Comparison of ENCODE assay signal across 31 cellular contexts in the genomic region with DNA sequence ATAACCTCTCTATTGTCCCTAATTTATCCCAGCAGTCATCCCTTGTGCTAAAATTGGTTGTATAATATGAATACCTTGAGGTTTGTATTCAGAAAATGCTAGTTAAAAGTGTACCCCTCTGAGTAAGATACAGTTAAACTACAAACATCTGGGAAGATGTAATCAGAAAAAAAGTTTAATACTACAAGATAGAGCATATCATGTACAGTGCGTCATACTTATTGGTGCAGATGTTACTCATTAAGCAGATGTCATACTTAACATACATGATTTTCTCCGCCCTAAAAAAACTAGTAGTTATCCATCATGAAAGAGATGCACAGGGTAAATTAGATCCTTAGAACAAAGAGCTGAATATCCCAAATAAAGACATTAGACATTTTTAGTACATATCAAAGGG.
"Had no signal": no experiment of that assay in that cellular context is flagged by ENCODE, and none has a peak within 500 bp of the region (broad histone marks: within the 10 kb centered on the region; RNA-seq: fewer than 3 reads in every experiment).

No MANE protein-coding gene starts in this region.

- H3K27ac ChIP-seq: adrenal gland, ascending aorta, breast epithelium, cardiac muscle cell, colonic mucosa, epithelial cell of prostate, esophagus squamous epithelium, gastroesophageal sphincter, heart right ventricle had no signal

- H3K4me1 Mint-ChIP-seq: activated B cell treated with CpG ODN at 0.5 μM for 24 hours; activated T-helper 17 cell treated with anti-CD3 and anti-CD28 coated beads, Interleukin-2, amount 50 U/mL, for 72 hours; T-helper 17 cell had no signal

- H3K4me3 ChIP-seq: adrenal gland, ascending aorta, breast epithelium, cardiac muscle cell, colonic mucosa, esophagus squamous epithelium, gastroesophageal sphincter, heart right ventricle had no signal

- H3K9me3 Mint-ChIP-seq: activated B cell treated with CpG ODN at 0.5 μM for 24 hours; activated CD8-positive, alpha-beta T cell treated with anti-CD3 and anti-CD28 coated beads for 36 hours; activated T-cell treated with anti-CD3 and anti-CD28 coated beads, Interleukin-2, amount 50 U/mL, for 4 hours; brain had no signal

- H3K4me3 Mint-ChIP-seq: activated B cell treated with CpG ODN at 0.5 μM for 24 hours; activated CD8-positive, alpha-beta T cell treated with anti-CD3 and anti-CD28 coated beads for 36 hours; activated naive CD8-positive, alpha-beta T cell; activated T-cell treated with anti-CD3 and anti-CD28 coated beads, Interleukin-2, amount 50 U/mL, for 4 hours; activated T-helper 17 cell treated with anti-CD3 and anti-CD28 coated beads, Interleukin-2, amount 50 U/mL, for 72 hours; brain; T-helper 17 cell had no signal

- H3K27ac Mint-ChIP-seq: activated B cell treated with CpG ODN at 0.5 μM for 24 hours; activated CD8-positive, alpha-beta T cell treated with anti-CD3 and anti-CD28 coated beads for 36 hours; activated naive CD8-positive, alpha-beta T cell; activated T-helper 17 cell treated with anti-CD3 and anti-CD28 coated beads, Interleukin-2, amount 50 U/mL, for 72 hours; brain; T-helper 17 cell had no signal

- H3K9me3 ChIP-seq: adrenal gland, ascending aorta, breast epithelium, colonic mucosa, esophagus squamous epithelium, gastroesophageal sphincter, heart right ventricle had no signal

- DNase-seq: activated B cell treated with CpG ODN at 0.5 μM for 24 hours; activated CD4-positive, alpha-beta T cell treated with anti-CD3 and anti-CD28 coated beads for 48 hours; activated CD4-positive, alpha-beta T cell treated with anti-CD3 and anti-CD28 coated beads, Interleukin-2, amount 50 U/mL, for 1 hour; activated CD4-positive, alpha-beta T cell treated with anti-CD3 and anti-CD28 coated beads, Interleukin-2, amount 50 U/mL, for 48 hours; activated CD8-positive, alpha-beta memory T cell treated with anti-CD3 and anti-CD28 coated beads for 24 hours; activated CD8-positive, alpha-beta T cell treated with anti-CD3 and anti-CD28 coated beads for 36 hours; activated effector memory CD4-positive, alpha-beta T cell treated with Interleukin-2 at 50 U/mL for 16 hours; activated gamma-delta T cell treated with Interleukin-2 at 50 U/mL for 16 hours; activated naive CD4-positive, alpha-beta T cell treated with anti-CD3 and anti-CD28 coated beads, Interleukin-2, amount 50 U/mL, for 16 hours; activated naive CD4-positive, alpha-beta T cell treated with Interleukin-2 at 50 U/mL for 16 hours; activated T-cell treated with anti-CD3 and anti-CD28 coated beads, Interleukin-2, amount 50 U/mL, for 4 hours; adrenal gland; amygdala; central memory CD4-positive, alpha-beta T cell; cerebellar nuclear complex; colonic mucosa; effector CD8-positive, alpha-beta T cell; esophagus squamous epithelium; foreskin melanocyte; heart right ventricle; T-helper 1 cell; T-helper 17 cell had no signal

- H3K27me3 ChIP-seq: adrenal gland, ascending aorta, breast epithelium, cardiac muscle cell, colonic mucosa, esophagus squamous epithelium, gastroesophageal sphincter had no signal

- H3K36me3 Mint-ChIP-seq: activated naive CD8-positive, alpha-beta T cell; brain had no signal

- H3K27me3 Mint-ChIP-seq: activated B cell treated with CpG ODN at 0.5 μM for 24 hours; activated CD8-positive, alpha-beta T cell treated with anti-CD3 and anti-CD28 coated beads for 36 hours; activated naive CD8-positive, alpha-beta T cell; activated T-helper 17 cell treated with anti-CD3 and anti-CD28 coated beads, Interleukin-2, amount 50 U/mL, for 72 hours; T-helper 17 cell had no signal

- H3K36me3 ChIP-seq: adrenal gland, ascending aorta, breast epithelium, cardiac muscle cell, colonic mucosa, esophagus squamous epithelium, gastroesophageal sphincter, heart right ventricle had no signal

- ATAC-seq: activated CD4-positive, CD25-positive, alpha-beta regulatory T cell treated with anti-CD3 and anti-CD28 coated beads, Interleukin-2, amount 50 U/mL, for 24 hours; activated CD8-positive, alpha-beta T cell treated with anti-CD3 and anti-CD28 coated beads for 36 hours; activated T-cell treated with anti-CD3 and anti-CD28 coated beads, Interleukin-2, amount 50 U/mL, for 4 hours; activated T-helper 17 cell treated with anti-CD3 and anti-CD28 coated beads, Interleukin-2, amount 50 U/mL, for 72 hours; gastroesophageal sphincter; heart right ventricle; T-helper 17 cell had no signal

- H3K4me1 ChIP-seq: adrenal gland, ascending aorta, breast epithelium, colonic mucosa, esophagus squamous epithelium, gastroesophageal sphincter, heart right ventricle had no signal
